Comparison of ENCODE assay signal across 21 cellular contexts in the genomic region with DNA sequence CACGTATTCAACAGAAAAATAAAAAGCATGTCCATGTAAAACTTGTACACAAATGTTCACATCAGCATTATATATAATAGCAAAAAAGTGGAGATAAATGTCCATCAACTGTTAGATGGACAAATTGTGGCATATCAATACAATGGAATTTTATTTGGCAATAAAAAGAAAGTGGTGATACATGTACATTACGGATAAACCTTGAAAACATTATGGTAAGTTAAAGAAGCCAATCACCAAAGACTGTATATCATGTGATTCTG.
"Had no signal": no experiment of that assay in that cellular context is flagged by ENCODE, and none has a peak within 500 bp of the region (broad histone marks: within the 10 kb centered on the region; RNA-seq: fewer than 3 reads in every experiment).

No MANE protein-coding gene starts in this region.

- FAIRE-seq: astrocyte, TTC549 had no signal

- DNase-seq: activated CD4-positive, alpha-beta memory T cell treated with anti-CD3 and anti-CD28 coated beads for 36 hours; activated CD4-positive, alpha-beta T cell treated with anti-CD3 and anti-CD28 coated beads, Interleukin-2, amount 10 ng/mL, durations not matched to agents 7 days and 5 days; activated CD4-positive, CD25-positive, alpha-beta regulatory T cell; activated CD8-positive, alpha-beta memory T cell treated with anti-CD3 and anti-CD28 coated beads for 24 hours; activated gamma-delta T cell; activated naive CD4-positive, alpha-beta T cell treated with anti-CD3 and anti-CD28 coated beads for 36 hours; activated T-cell treated with anti-CD3 and anti-CD28 coated beads, Interleukin-2, amount 50 U/mL, for 4 hours; amygdala; MM.1S; NCI-H1105 treated with DMSO at 0.1 percent for 48 hours; NCI-H1436 treated with DMSO at 0.1 percent for 48 hours; NCI-H187; NCI-H2081; NCI-H446; NCI-H524; SIG-M5; T-cell; T-helper 2 cell; T1000 had no signal

- ATAC-seq: activated T-cell treated with anti-CD3 and anti-CD28 coated beads, Interleukin-2, amount 50 U/mL, for 4 hours; T-cell had no signal
